ENCODE assay signal across 8 cellular contexts in genomic region chr2:98608118-98608961, GRCh38. TPM values are rescaled to one million over a fixed set of nuclear protein-coding genes. Genes with fewer than 3 reads are reported as not detected.
A peak's percentile ranks its signal among the peaks of the same experiment; 100 is the strongest.
DNase-seq lines count a peak whose midpoint lies in the region; ATAC-seq and TF ChIP-seq lines count a peak whose summit lies in the region.

Gene COA5 (minus strand): TSS chr2:98608512. CDS start chr2:98608405, 107 bp downstream.
Gene UNC50 (plus strand): TSS chr2:98608589. CDS start chr2:98609760, 1,171 bp downstream.

- H3K9me3 ChIP-seq in BLaER1, result no peaks in the 10 kb centered on the region

- peak within 1 kb of the TSS; percentile 96 for H3K4me3 ChIP-seq in BLaER1
- H3K4me3 ChIP-seq in coronary artery, result peak within 1 kb of the TSS; percentile 99

- H3K27me3 ChIP-seq in BLaER1, result no peaks in the 10 kb centered on the region

- peak within 1 kb of the TSS; percentile 95 for H3K27ac Mint-ChIP-seq in activated CD4-positive, alpha-beta T cell treated with anti-CD3 and anti-CD28 coated beads, Interleukin-2, amount 10 ng/mL, durations not matched to agents 24 days and 14 days

- H3K4me1 Mint-ChIP-seq in activated CD4-positive, alpha-beta T cell treated with anti-CD3 and anti-CD28 coated beads, Interleukin-2, amount 10 ng/mL, durations not matched to agents 24 days and 14 days, result peaks cover 50% of the 10 kb centered on the region

- peak within 1 kb of the TSS; percentile 88 for H3K4me2 ChIP-seq in BLaER1

- H3K36me3 Mint-ChIP-seq in activated CD4-positive, alpha-beta T cell treated with anti-CD3 and anti-CD28 coated beads, Interleukin-2, amount 10 ng/mL, durations not matched to agents 24 days and 14 days (ENCODE audit: low read depth), result peaks cover 39% of the 10 kb centered on the region

- no peaks in the 10 kb centered on the region for H3K27me3 Mint-ChIP-seq in activated CD4-positive, alpha-beta T cell treated with anti-CD3 and anti-CD28 coated beads, Interleukin-2, amount 10 ng/mL, durations not matched to agents 24 days and 14 days

- intact Hi-C loops in activated CD4-positive, alpha-beta T cell treated with anti-CD3 and anti-CD28 coated beads, Interleukin-2, amount 10 ng/mL, durations not matched to agents 24 days and 14 days (cut with micrococcal nuclease), result loop anchor here (1.0 to 5.0 kb wide), 4 partner anchors 28 to 882 kb away; partner anchors contain the start of genes MITD1, MRPL30, REV1 and TXNDC9

- ATAC-seq in GM19328 (IDR thresholded peaks at IDR 0.05; ENCODE audit: unreplicated experiment), result peak; percentile 82
- peak; percentile 68 for ATAC-seq in HG03469 (IDR thresholded peaks at IDR 0.05; ENCODE audit: unreplicated experiment)

- peaks cover 27% of the 10 kb centered on the region; the same call in 1 of the 2 replicates for H4K20me1 ChIP-seq in BLaER1

- H3K4me1 ChIP-seq in BLaER1, result peaks cover 45% of the 10 kb centered on the region

- DNase-seq in NCI-H526 treated with DMSO at 0.1 percent for 48 hours (lab: John Stamatoyannopoulos, UW) (peak; percentile 76), coronary artery (ENCODE audit: low spot score) (peak; percentile 93), left kidney (ENCODE audit: low read depth, low spot score) (peak; percentile 96)
- peak; percentile 98 for DNase-seq in activated CD4-positive, alpha-beta T cell treated with anti-CD3 and anti-CD28 coated beads, Interleukin-2, amount 10 ng/mL, durations not matched to agents 24 days and 14 days
- peak; percentile 94 for DNase-seq in stimulated activated CD4-positive, alpha-beta T cell treated with anti-CD3 and anti-CD28 coated beads, Interleukin-1b, Interleukin-23, amount 100 ng/mL, for 48 hours

- H3K36me3 ChIP-seq in BLaER1, result peaks cover 45% of the 10 kb centered on the region

- H3K27ac ChIP-seq in BLaER1 (peak within 1 kb of the TSS; percentile 95), coronary artery (peak within 1 kb of the TSS; percentile 94 to 97)

- no peak for TF ChIP-seq CTCF in coronary artery (IDR thresholded peaks at IDR 0.05)

- peak within 1 kb of the TSS; percentile 90 for H3K4me3 Mint-ChIP-seq in activated CD4-positive, alpha-beta T cell treated with anti-CD3 and anti-CD28 coated beads, Interleukin-2, amount 10 ng/mL, durations not matched to agents 24 days and 14 days

- H3K9ac ChIP-seq in BLaER1, result peak within 1 kb of the TSS; percentile 96

- no peaks in the 10 kb centered on the region for H3K9me3 Mint-ChIP-seq in activated CD4-positive, alpha-beta T cell treated with anti-CD3 and anti-CD28 coated beads, Interleukin-2, amount 10 ng/mL, durations not matched to agents 24 days and 14 days

RNA-seq across cellular contexts. Expression of gene COA5, which starts in this region (rescaled TPM):
- 20.4 and 22.0 TPM in 2 replicates for total RNA-seq in activated CD4-positive, alpha-beta T cell treated with anti-CD3 and anti-CD28 coated beads, Interleukin-2, amount 10 ng/mL, durations not matched to agents 24 days and 14 days

RNA-seq across cellular contexts. Expression of gene UNC50, which starts in this region (rescaled TPM):
- total RNA-seq in activated CD4-positive, alpha-beta T cell treated with anti-CD3 and anti-CD28 coated beads, Interleukin-2, amount 10 ng/mL, durations not matched to agents 24 days and 14 days, result 38.5 and 39.0 TPM in 2 replicates

Comparison
In these comparisons a context has a peak if more than half of its experiments do, and no peak if none do; other contexts are left out.
1. Peak in every context shown above with its lines: DNase-seq, ATAC-seq, H3K4me3 ChIP-seq and H3K27ac ChIP-seq.